8 cellular contexts compared by ENCODE assay signal in the genomic region with DNA sequence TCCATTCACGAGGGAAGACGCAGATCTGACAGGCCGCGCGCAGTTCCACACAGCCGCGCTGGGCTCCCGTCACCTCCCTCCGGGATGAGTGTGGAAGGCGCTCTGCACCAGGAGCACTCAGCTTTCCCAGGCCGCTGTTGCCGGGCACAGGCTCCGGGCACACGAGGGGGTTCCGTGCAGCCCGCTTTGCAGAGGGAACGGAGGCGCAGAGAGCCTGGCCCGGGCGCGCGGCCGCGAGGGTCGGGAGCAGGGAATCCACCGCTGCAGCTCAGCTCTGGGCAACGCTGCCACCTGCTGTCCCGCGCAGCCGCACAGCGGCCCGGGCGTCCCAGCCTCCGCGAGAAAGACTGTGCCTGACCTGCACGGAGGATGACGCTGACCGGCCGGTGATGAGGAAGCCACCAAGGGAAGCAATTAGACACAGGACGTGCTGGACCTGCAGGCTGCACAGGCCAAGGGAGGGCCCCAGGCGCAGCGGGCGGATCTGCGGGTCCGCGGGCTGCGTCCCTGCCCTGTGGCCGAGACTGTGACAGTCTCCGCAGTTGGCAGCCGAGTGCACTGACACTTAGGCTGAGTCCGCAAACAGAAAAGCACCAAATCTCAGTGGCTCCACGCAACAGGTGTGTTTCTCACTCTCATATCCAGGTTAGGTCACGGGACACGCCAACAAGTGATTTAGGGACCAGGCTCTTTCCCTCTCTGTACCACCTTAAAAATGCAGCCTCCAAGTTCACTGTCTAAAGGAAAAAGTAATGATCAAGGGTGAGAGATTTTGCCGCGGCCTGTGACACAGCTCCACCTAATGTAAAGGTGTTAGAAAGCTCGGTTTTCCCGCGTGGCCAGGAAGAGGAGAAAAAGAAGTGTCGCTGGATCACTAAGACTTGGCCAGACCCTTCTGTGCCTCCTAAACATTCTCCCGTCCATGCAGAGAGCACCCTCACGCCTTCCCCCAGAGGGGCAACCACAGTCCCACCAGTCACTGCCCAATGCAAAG.
DNase-seq lines count a peak whose midpoint lies in the region; ATAC-seq, FAIRE-seq and TF ChIP-seq lines count a peak whose summit lies in the region.

No MANE protein-coding gene starts in this region.

- DNase-seq in AG04449 (ENCODE audit: low read depth, low spot score) (no peak), GM12891 (ENCODE audit: insufficient read length, low spot score) (peak; percentile 66), NCI-H510A (lab: John Stamatoyannopoulos, UW) (peak; percentile 71), brain microvascular endothelial cell (peak; percentile 10), iris pigment epithelial cell (ENCODE audit: low read depth) (peak; percentile 12)
- peak; percentile 1 to 4 (median 3) for DNase-seq in stimulated activated CD4-positive, alpha-beta T cell treated with anti-CD3 and anti-CD28 coated beads, TNF-alpha, amount 100 ng/mL, for 48 hours (ENCODE audit: low read depth in 3 of 3)

- in situ Hi-C loops in brain microvascular endothelial cell (cut with HindIII; ENCODE audit: low pct_ligation_motif_present, low sequenced_read_pairs): no loop called here

- FAIRE-seq in GM12891 (lab: Jason Lieb, UNC): peak; percentile 5

- POLR2A ChIA-PET in AG04449 (lab: Yijun Ruan, JAX): no interaction called here

- no peak for TF ChIP-seq POLR2A in GM12891 (IDR thresholded peaks at IDR 0.05; ENCODE audit: low read depth, low read length)

- ATAC-seq in HG02884 (IDR thresholded peaks at IDR 0.05; ENCODE audit: unreplicated experiment): peak; percentile 80
- ATAC-seq in HG02840 (IDR thresholded peaks at IDR 0.05; ENCODE audit: low FRiP score, unreplicated experiment): no peak

- no peaks in the 10 kb centered on the region for H3K36me3 ChIP-seq in brain microvascular endothelial cell (replicated peaks)

- CTCF ChIA-PET in AG04449 (lab: Yijun Ruan, JAX): no interaction called here

- TF ChIP-seq CTCF in AG04449 (IDR thresholded peaks at IDR 0.05; ENCODE audit: insufficient read depth, low read length, missing control alignments): peak; percentile 7
- TF ChIP-seq CTCF in brain microvascular endothelial cell (IDR thresholded peaks at IDR 0.05; ENCODE audit: low read depth, low read length, missing control alignments): peak; percentile 50

- H3K4me3 ChIP-seq in AG04449 (ENCODE audit: low read depth, low read length) (peak overlapping the region; percentile 6; the same call in 1 of the 2 replicates), brain microvascular endothelial cell (ENCODE audit: low read depth, low read length) (peak overlapping the region; percentile 15)

- no peak overlapping the region for H3K27ac ChIP-seq in brain microvascular endothelial cell

- peaks cover 7% of the 10 kb centered on the region for H3K27me3 ChIP-seq in brain microvascular endothelial cell (replicated peaks)

TF ChIP-seq in GM12891, 5 proteins besides CTCF, POLR2A, EP300 and RAD21:
- no peak for TF ChIP-seq SPI1 (IDR thresholded peaks at IDR 0.05; ENCODE audit: low read depth, low read length)
- TF ChIP-seq POLR2AphosphoS5 (IDR thresholded peaks at IDR 0.05; ENCODE audit: low read depth, low read length): no peak
